In the genomic region with DNA sequence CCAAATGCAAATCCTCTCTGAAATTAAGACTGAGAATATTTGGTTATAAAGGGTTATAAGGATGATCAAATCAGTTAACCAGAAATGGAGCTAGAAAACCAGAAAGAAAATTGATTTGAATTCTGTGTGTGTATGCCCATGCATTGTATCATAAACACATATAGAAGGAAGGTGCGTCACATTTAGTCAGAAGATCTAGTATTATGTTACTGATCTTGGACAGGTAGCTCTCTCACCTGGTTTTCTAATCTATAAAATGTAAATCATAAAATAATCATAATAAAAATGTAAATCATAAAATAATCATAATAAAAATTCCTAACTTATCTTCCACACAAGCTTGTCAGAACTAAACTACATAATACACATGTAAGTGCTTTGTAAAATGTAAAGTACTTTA, we compare ENCODE assay signal across 29 cellular contexts.
"Had no signal": no experiment of that assay in that cellular context is flagged by ENCODE, and none has a peak within 500 bp of the region (broad histone marks: within the 10 kb centered on the region; RNA-seq: fewer than 3 reads in every experiment).

No MANE protein-coding gene starts in this region.

- H3K9me3 ChIP-seq: neutrophil, psoas muscle, right lobe of liver, sigmoid colon, spleen, suprapubic skin, testis, tibial artery, transverse colon, upper lobe of right lung, uterus had no signal

- H3K36me3 ChIP-seq: neutrophil, right lobe of liver, sigmoid colon, spleen, suprapubic skin, tibial artery, transverse colon, upper lobe of right lung, uterus had no signal

- H3K4me1 ChIP-seq: parathyroid adenoma, psoas muscle, right lobe of liver, sigmoid colon, spleen, suprapubic skin, testis, tibial artery, upper lobe of right lung, uterus had no signal

- DNase-seq: naive thymus-derived CD8-positive, alpha-beta T cell; nephron progenitor cell; nucleus accumbens; posterior cingulate gyrus; psoas muscle; right cardiac atrium; right lobe of liver; sigmoid colon; spleen; stimulated activated CD4-positive, alpha-beta T cell treated with anti-CD3 and anti-CD28 coated beads, Interleukin-12 subunit alpha, Interleukin-12 subunit beta, amount 100 ng/mL, for 4 hours; stimulated activated CD4-positive, alpha-beta T cell treated with anti-CD3 and anti-CD28 coated beads, Interleukin-1b, Interleukin-23, amount 100 ng/mL, for 48 hours; stimulated activated CD4-positive, alpha-beta T cell treated with anti-CD3 and anti-CD28 coated beads, Interleukin-4, amount 100 ng/mL, for 1 hour; stimulated activated CD4-positive, alpha-beta T cell treated with anti-CD3 and anti-CD28 coated beads, Interleukin-4, amount 100 ng/mL, for 4 hours; stimulated activated CD8-positive, alpha-beta memory T cell treated with anti-CD3 and anti-CD28 coated beads, Interleukin-4, amount 100 ng/mL, for 48 hours; stimulated activated naive CD4-positive, alpha-beta T cell; stimulated activated naive CD8-positive, alpha-beta T cell treated with anti-CD3 and anti-CD28 coated beads, Interleukin-15, amount 100 ng/mL, for 72 hours; stimulated activated naive CD8-positive, alpha-beta T cell treated with anti-CD3 and anti-CD28 coated beads, Interleukin-15, Interleukin-2, amounts not matched to agents 100 U/mL and 50 U/mL, for 24 hours; substantia nigra; testis; tibial artery; transverse colon; upper lobe of right lung; uterus had no signal

- ATAC-seq: naive thymus-derived CD8-positive, alpha-beta T cell; natural killer cell treated with Interleukin-12 subunit alpha and Interleukin-12 subunit beta and Interleukin-15 and Interleukin-18, amount 100 ng/mL, for 72 hours; psoas muscle; right cardiac atrium; right lobe of liver; stimulated activated memory B cell treated with anti-CD40 and anti-IgM and Interleukin-4, amounts not matched to agents 10 μg/mL and 1 μg/mL and 100 μg/mL, for 72 hours; stimulated activated naive CD8-positive, alpha-beta T cell treated with anti-CD3 and anti-CD28 coated beads, Interleukin-15, amount 100 ng/mL, for 72 hours; stimulated activated naive CD8-positive, alpha-beta T cell treated with anti-CD3 and anti-CD28 coated beads, Interleukin-15, Interleukin-2, amounts not matched to agents 100 U/mL and 50 U/mL, for 24 hours; upper lobe of right lung had no signal

- H3K4me3 ChIP-seq: psoas muscle, right lobe of liver, sigmoid colon, smooth muscle cell, spleen, suprapubic skin, testis, tibial artery, transverse colon, upper lobe of right lung, uterus had no signal

- H3K27ac ChIP-seq: neutrophil, parathyroid adenoma, psoas muscle, right lobe of liver, sigmoid colon, spleen, suprapubic skin, testis, tibial artery, upper lobe of right lung, uterus had no signal

- H3K27me3 ChIP-seq: neutrophil, right lobe of liver, sigmoid colon, spleen, suprapubic skin, testis, tibial artery, transverse colon, upper lobe of right lung, uterus had no signal
